ENCODE assay signal across 13 cellular contexts in genomic region chr12:120762093-120762492, GRCh38. TPM values are rescaled to one million over a fixed set of nuclear protein-coding genes. Genes with fewer than 3 reads are reported as not detected.
A peak's percentile ranks its signal among the peaks of the same experiment; 100 is the strongest.
DNase-seq lines count a peak whose midpoint lies in the region; ATAC-seq and TF ChIP-seq lines count a peak whose summit lies in the region.
"Had no signal": no experiment of that assay in that cellular context is flagged by ENCODE, and none has a peak within 500 bp of the region (broad histone marks: within the 10 kb centered on the region; RNA-seq: fewer than 3 reads in every experiment).

No MANE protein-coding gene starts in this region.

- peak overlapping the region; percentile 7 for H3K27ac ChIP-seq in right cardiac atrium (ENCODE audit: low read length)
- H3K27ac ChIP-seq in prostate gland = peak overlapping the region; percentile 55 to 70

- H3K27me3 ChIP-seq in right cardiac atrium (ENCODE audit: control insufficient read depth, insufficient read depth) = no peaks in the 10 kb centered on the region
- H3K27me3 ChIP-seq in prostate gland (replicated peaks; ENCODE audit: insufficient read depth) = no peaks in the 10 kb centered on the region

- no peak for TF ChIP-seq POLR2A in prostate gland (IDR thresholded peaks at IDR 0.05)

- peaks cover 27% of the 10 kb centered on the region for H3K4me1 Mint-ChIP-seq in chondrocyte (ENCODE audit: low read depth)
- H3K4me1 Mint-ChIP-seq: B cell had no signal

- H3K36me3 Mint-ChIP-seq in chondrocyte (ENCODE audit: low read depth) = peaks cover 22% of the 10 kb centered on the region

- H3K4me3 ChIP-seq in right cardiac atrium (ENCODE audit: low read length) (no peak overlapping the region), prostate gland (no peak overlapping the region)
- H3K4me3 ChIP-seq: GM23338 had no signal

- peaks cover 4% of the 10 kb centered on the region for H3K4me1 ChIP-seq in right cardiac atrium (ENCODE audit: control insufficient read depth, insufficient read depth, low read length)
- H3K4me1 ChIP-seq in prostate gland (replicated peaks) = peaks cover 5% of the 10 kb centered on the region

- peak; percentile 25 to 39 for ATAC-seq in right cardiac atrium
- ATAC-seq in HG02588 (IDR thresholded peaks at IDR 0.05; ENCODE audit: unreplicated experiment) = no peak
- ATAC-seq in HG03354 (IDR thresholded peaks at IDR 0.05; ENCODE audit: poor library complexity, severe bottlenecking, unreplicated experiment) = no peak
- ATAC-seq: GM23338; stimulated activated naive B cell treated with anti-CD40 and anti-IgM and Interleukin-4, amounts not matched to agents 10 μg/mL and 1 μg/mL and 100 μg/mL, for 72 hours had no signal

- 39% methylated on average over 6 of the region's 6 CpGs for WGBS in right cardiac atrium
- 42% methylated on average over 6 of the region's 6 CpGs for WGBS in prostate gland

- no peak for TF ChIP-seq CTCF in chondrocyte (IDR thresholded peaks at IDR 0.05)
- TF ChIP-seq CTCF in prostate gland (IDR thresholded peaks at IDR 0.05) = no peak

- H3K36me3 ChIP-seq in prostate gland = peaks cover 3 to 11% of the 10 kb centered on the region in 2 donors

- DNase-seq in AG20443 (ENCODE audit: low spot score) (peak; percentile 3), chondrocyte (ENCODE audit: low spot score) (no peak), right cardiac atrium (no peak), prostate gland (ENCODE audit: low spot score) (no peak), NCI-H146 treated with DMSO at 0.1 percent for 48 hours (lab: John Stamatoyannopoulos, UW; ENCODE audit: unreplicated experiment) (no peak), AML-193 (lab: John Stamatoyannopoulos, UW) (no peak)
- DNase-seq: central memory CD4-positive, alpha-beta T cell; NCI-H2171; stimulated activated naive B cell treated with anti-CD40 and anti-IgM and Interleukin-4, amounts not matched to agents 10 μg/mL and 1 μg/mL and 100 μg/mL, for 72 hours had no signal

- H3K9me3 ChIP-seq in right cardiac atrium (ENCODE audit: control insufficient read depth, low read length) = no peaks in the 10 kb centered on the region
- H3K9me3 ChIP-seq in prostate gland = no peaks in the 10 kb centered on the region

- H3K4me3 Mint-ChIP-seq in chondrocyte (ENCODE audit: unreplicated experiment) = peak overlapping the region; percentile 52
- H3K4me3 Mint-ChIP-seq: B cell; GM23338; stimulated activated naive B cell treated with anti-CD40 and anti-IgM and Interleukin-4, amounts not matched to agents 10 μg/mL and 1 μg/mL and 100 μg/mL, for 72 hours had no signal

- H3K27me3 Mint-ChIP-seq in chondrocyte (ENCODE audit: low read depth) = no peaks in the 10 kb centered on the region
- H3K27me3 Mint-ChIP-seq: B cell; stimulated activated naive B cell treated with anti-CD40 and anti-IgM and Interleukin-4, amounts not matched to agents 10 μg/mL and 1 μg/mL and 100 μg/mL, for 72 hours had no signal

- H3K9me3 Mint-ChIP-seq in chondrocyte (ENCODE audit: low read depth) = no peaks in the 10 kb centered on the region
- H3K9me3 Mint-ChIP-seq: GM23338; stimulated activated naive B cell treated with anti-CD40 and anti-IgM and Interleukin-4, amounts not matched to agents 10 μg/mL and 1 μg/mL and 100 μg/mL, for 72 hours had no signal

- peak overlapping the region; percentile 98 for H3K27ac Mint-ChIP-seq in chondrocyte (ENCODE audit: unreplicated experiment)
- H3K27ac Mint-ChIP-seq: B cell; GM23338; stimulated activated naive B cell treated with anti-CD40 and anti-IgM and Interleukin-4, amounts not matched to agents 10 μg/mL and 1 μg/mL and 100 μg/mL, for 72 hours had no signal

- intact Hi-C loops in right cardiac atrium (cut with DNase I) = no loop called here
- intact Hi-C loops in prostate gland (cut with DNase I) = no loop called here

RNA-seq across cellular contexts. Expression of gene ACADS, which starts 36.5 kb away (rescaled TPM):
- 6.8 to 7.2 TPM (median 7.0 TPM) in 3 replicates for total RNA-seq in chondrocyte
- total RNA-seq in right cardiac atrium = 10 to 100 TPM; 34.2 to 51.3 (median 42.5) TPM
- polyA plus RNA-seq in right cardiac atrium = 68.0 TPM
- 10 to 100 TPM; 29.4 to 36.0 TPM for total RNA-seq in prostate gland

RNA-seq across cellular contexts. Expression of gene UNC119B, which starts 51.8 kb away (rescaled TPM):
- 21.9 to 22.7 TPM (median 22.3 TPM) in 3 replicates for total RNA-seq in chondrocyte
- total RNA-seq in right cardiac atrium = 10 to 100 TPM; 15.7 to 17.8 (median 16.7) TPM
- 7.0 TPM for polyA plus RNA-seq in right cardiac atrium
- total RNA-seq in prostate gland = 10 to 100 TPM; 26.0 to 41.9 TPM

Comparison
In these comparisons a context has a peak if more than half of its experiments do, and no peak if none do; other contexts are left out.
1. ATAC-seq: peak in right cardiac atrium (2 of 2); none in HG02588 (single experiment) and HG03354 (single experiment).